In the genomic region with DNA sequence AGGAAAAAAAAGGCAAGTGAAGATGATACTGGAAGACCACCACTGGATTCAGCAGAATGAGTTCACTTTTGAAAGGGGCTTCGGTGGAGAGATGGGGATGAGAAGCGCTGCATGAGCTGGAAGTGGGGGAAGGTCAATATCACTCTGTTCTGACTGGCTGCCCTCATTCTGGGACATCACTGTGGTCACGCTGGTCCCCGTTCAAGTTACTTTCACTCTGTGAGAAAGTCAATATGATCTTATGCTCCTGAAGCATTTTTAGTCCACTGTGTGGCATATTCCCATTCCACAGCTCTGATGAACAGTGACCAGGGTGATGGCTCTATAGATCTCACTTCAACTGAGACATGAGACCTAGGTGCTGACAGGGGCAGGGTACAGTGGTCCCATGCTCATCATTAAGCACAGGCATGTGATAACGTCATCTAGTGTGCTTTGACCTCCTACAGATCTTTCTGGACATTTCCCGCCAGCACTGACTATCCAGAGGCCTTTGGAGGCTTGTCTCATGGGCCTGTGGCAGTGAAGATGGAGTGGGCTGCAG, we compare ENCODE assay signal across 1 cellular context.
A peak's percentile ranks its signal among the peaks of the same experiment; 100 is the strongest.
TF ChIP-seq lines count a peak whose summit lies in the region.

No MANE protein-coding gene starts in this region.

TF ChIP-seq in GM12878, 131 proteins besides CTCF, POLR2A, EP300 and RAD21:
- peak; percentile 8; the same call in 1 of the 2 replicates for TF ChIP-seq CREM (IDR thresholded peaks at IDR 0.05; ENCODE audit: low read depth)
- TF ChIP-seq, protein P1, sequence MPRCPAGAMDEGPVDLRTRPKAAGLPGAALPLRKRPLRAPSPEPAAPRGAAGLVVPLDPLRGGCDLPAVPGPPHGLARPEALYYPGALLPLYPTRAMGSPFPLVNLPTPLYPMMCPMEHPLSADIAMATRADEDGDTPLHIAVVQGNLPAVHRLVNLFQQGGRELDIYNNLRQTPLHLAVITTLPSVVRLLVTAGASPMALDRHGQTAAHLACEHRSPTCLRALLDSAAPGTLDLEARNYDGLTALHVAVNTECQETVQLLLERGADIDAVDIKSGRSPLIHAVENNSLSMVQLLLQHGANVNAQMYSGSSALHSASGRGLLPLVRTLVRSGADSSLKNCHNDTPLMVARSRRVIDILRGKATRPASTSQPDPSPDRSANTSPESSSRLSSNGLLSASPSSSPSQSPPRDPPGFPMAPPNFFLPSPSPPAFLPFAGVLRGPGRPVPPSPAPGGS (IDR thresholded peaks at IDR 0.05; ENCODE audit: borderline replicate concordance, insufficient read depth, low read depth, low read length, poor library complexity, severe bottlenecking), result peak; percentile 33
- no peak for TF ChIP-seq ZNF207 (IDR thresholded peaks at IDR 0.05; ENCODE audit: borderline replicate concordance)
- no peak for TF ChIP-seq FOXK2 (IDR thresholded peaks at IDR 0.05)
- peak; percentile 30; the same call in 1 of the 2 replicates for TF ChIP-seq CREB1 (IDR thresholded peaks at IDR 0.05; ENCODE audit: low read depth)
- TF ChIP-seq RUNX3 (IDR thresholded peaks at IDR 0.05; ENCODE audit: low read length), result peak; percentile 63
- TF ChIP-seq, protein P2, sequence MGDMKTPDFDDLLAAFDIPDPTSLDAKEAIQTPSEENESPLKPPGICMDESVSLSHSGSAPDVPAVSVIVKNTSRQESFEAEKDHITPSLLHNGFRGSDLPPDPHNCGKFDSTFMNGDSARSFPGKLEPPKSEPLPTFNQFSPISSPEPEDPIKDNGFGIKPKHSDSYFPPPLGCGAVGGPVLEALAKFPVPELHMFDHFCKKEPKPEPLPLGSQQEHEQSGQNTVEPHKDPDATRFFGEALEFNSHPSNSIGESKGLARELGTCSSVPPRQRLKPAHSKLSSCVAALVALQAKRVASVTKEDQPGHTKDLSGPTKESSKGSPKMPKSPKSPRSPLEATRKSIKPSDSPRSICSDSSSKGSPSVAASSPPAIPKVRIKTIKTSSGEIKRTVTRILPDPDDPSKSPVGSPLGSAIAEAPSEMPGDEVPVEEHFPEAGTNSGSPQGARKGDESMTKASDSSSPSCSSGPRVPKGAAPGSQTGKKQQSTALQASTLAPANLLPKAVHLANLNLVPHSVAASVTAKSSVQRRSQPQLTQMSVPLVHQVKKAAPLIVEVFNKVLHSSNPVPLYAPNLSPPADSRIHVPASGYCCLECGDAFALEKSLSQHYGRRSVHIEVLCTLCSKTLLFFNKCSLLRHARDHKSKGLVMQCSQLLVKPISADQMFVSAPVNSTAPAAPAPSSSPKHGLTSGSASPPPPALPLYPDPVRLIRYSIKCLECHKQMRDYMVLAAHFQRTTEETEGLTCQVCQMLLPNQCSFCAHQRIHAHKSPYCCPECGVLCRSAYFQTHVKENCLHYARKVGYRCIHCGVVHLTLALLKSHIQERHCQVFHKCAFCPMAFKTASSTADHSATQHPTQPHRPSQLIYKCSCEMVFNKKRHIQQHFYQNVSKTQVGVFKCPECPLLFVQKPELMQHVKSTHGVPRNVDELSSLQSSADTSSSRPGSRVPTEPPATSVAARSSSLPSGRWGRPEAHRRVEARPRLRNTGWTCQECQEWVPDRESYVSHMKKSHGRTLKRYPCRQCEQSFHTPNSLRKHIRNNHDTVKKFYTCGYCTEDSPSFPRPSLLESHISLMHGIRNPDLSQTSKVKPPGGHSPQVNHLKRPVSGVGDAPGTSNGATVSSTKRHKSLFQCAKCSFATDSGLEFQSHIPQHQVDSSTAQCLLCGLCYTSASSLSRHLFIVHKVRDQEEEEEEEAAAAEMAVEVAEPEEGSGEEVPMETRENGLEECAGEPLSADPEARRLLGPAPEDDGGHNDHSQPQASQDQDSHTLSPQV (IDR thresholded peaks at IDR 0.05), result no peak
TF ChIP-seq in GM12878: peak in this region for 4.
